In genomic region chr15:94324835-94325767, GRCh38 we compare ENCODE assay signal across 1 cellular context.
TF ChIP-seq lines count a peak whose summit lies in the region.

No MANE protein-coding gene starts in this region.

TF ChIP-seq in GM12878, 131 proteins besides CTCF, POLR2A, EP300 and RAD21 (continued from another document):
- TF ChIP-seq BCLAF1 (IDR thresholded peaks at IDR 0.05), result no peak
- TF ChIP-seq TCF12 (IDR thresholded peaks at IDR 0.05; ENCODE audit: low read depth, low read length), result no peak
- no peak for TF ChIP-seq TBL1XR1 (IDR thresholded peaks at IDR 0.05; ENCODE audit: low read depth, low read length)
- TF ChIP-seq SP1 (IDR thresholded peaks at IDR 0.05; ENCODE audit: low read depth, low read length), result no peak
